Comparison of ENCODE assay signal across 1 cellular context in genomic region chr20:266604-267562, GRCh38.
A peak's percentile ranks its signal among the peaks of the same experiment; 100 is the strongest.
TF ChIP-seq lines count a peak whose summit lies in the region.

No MANE protein-coding gene starts in this region.

TF ChIP-seq in HepG2, 621 proteins besides CTCF, POLR2A, EP300 and RAD21 (continued from another document and continues in another):
- peak; percentile 88 for TF ChIP-seq UBTF (CRISPR knock-in tag; IDR thresholded peaks at IDR 0.05)
- peak; percentile 43 for TF ChIP-seq MLX (CRISPR knock-in tag; IDR thresholded peaks at IDR 0.05)
- no peak for TF ChIP-seq TIGD3 (CRISPR knock-in tag; IDR thresholded peaks at IDR 0.05; ENCODE audit: borderline replicate concordance)
- no peak for TF ChIP-seq ZNF496 (CRISPR knock-in tag; IDR thresholded peaks at IDR 0.05; ENCODE audit: insufficient replicate concordance)
- TF ChIP-seq ZNF430 (CRISPR knock-in tag; IDR thresholded peaks at IDR 0.05), result peak; percentile 95
- no peak for TF ChIP-seq GTF3A (CRISPR knock-in tag; conservative IDR thresholded peaks at IDR 0.05)
- peak; percentile 84 for TF ChIP-seq ZNF275 (CRISPR knock-in tag; IDR thresholded peaks at IDR 0.05; ENCODE audit: borderline replicate concordance)
- peak; percentile 83 for TF ChIP-seq ZEB1 (IDR thresholded peaks at IDR 0.05; ENCODE audit: insufficient replicate concordance, low read depth)
- peak; percentile 66 for TF ChIP-seq POLR2AphosphoS5 (IDR thresholded peaks at IDR 0.05; ENCODE audit: low read depth, low read length)
- 0 out of 2 replicates have a peak, but pooled peaks have one; percentile 69 for TF ChIP-seq ZBTB2 (CRISPR knock-in tag; IDR thresholded peaks at IDR 0.05; ENCODE audit: low read depth)
- TF ChIP-seq RXRB (CRISPR knock-in tag; IDR thresholded peaks at IDR 0.05; ENCODE audit: borderline replicate concordance), result peak; percentile 82
- peak; percentile 98; the same call in 1 of the 2 replicates for TF ChIP-seq THYN1 (CRISPR knock-in tag; IDR thresholded peaks at IDR 0.05; ENCODE audit: borderline replicate concordance, low read depth)
- peak; percentile 84; the same call in 1 of the 2 replicates for TF ChIP-seq CREB3 (CRISPR knock-in tag; IDR thresholded peaks at IDR 0.05)
- peak; percentile 98 for TF ChIP-seq KDM2A (CRISPR knock-in tag; IDR thresholded peaks at IDR 0.05; ENCODE audit: borderline replicate concordance, low read depth)
- TF ChIP-seq KIAA2018 (CRISPR knock-in tag; IDR thresholded peaks at IDR 0.05; ENCODE audit: borderline replicate concordance), result 0 out of 2 replicates have a peak, but pooled peaks have one; percentile 48
- TF ChIP-seq HOXA7 (CRISPR knock-in tag; IDR thresholded peaks at IDR 0.05), result 0 out of 2 replicates have a peak, but pooled peaks have one; percentile 59
- TF ChIP-seq KDM4B (CRISPR knock-in tag; IDR thresholded peaks at IDR 0.05), result peak; percentile 65
- 0 out of 2 replicates have a peak, but pooled peaks have one; percentile 41 for TF ChIP-seq ZNF629 (CRISPR knock-in tag; conservative IDR thresholded peaks at IDR 0.05)
- TF ChIP-seq ELF3 (CRISPR knock-in tag; IDR thresholded peaks at IDR 0.05), result peak; percentile 59
- 0 out of 2 replicates have a peak, but pooled peaks have one; percentile 69 for TF ChIP-seq ZNF136 (CRISPR knock-in tag; IDR thresholded peaks at IDR 0.05; ENCODE audit: low read depth)
- TF ChIP-seq E2F2 (CRISPR knock-in tag; IDR thresholded peaks at IDR 0.05; ENCODE audit: borderline replicate concordance), result peak; percentile 88; the same call in 1 of the 2 replicates
- TF ChIP-seq SYNCRIP (IDR thresholded peaks at IDR 0.05; ENCODE audit: insufficient read depth, low read depth, low read length), result no peak
- TF ChIP-seq DRAP1 (CRISPR knock-in tag; IDR thresholded peaks at IDR 0.05), result peak; percentile 76
- peak; percentile 82; the same call in 1 of the 2 replicates for TF ChIP-seq ZBTB37 (CRISPR knock-in tag; IDR thresholded peaks at IDR 0.05)
- TF ChIP-seq BCLAF1 (IDR thresholded peaks at IDR 0.05), result no peak
- peak; percentile 84 for TF ChIP-seq ATF2 (CRISPR knock-in tag; IDR thresholded peaks at IDR 0.05)
